ENCODE assay signal across 23 cellular contexts in the genomic region with DNA sequence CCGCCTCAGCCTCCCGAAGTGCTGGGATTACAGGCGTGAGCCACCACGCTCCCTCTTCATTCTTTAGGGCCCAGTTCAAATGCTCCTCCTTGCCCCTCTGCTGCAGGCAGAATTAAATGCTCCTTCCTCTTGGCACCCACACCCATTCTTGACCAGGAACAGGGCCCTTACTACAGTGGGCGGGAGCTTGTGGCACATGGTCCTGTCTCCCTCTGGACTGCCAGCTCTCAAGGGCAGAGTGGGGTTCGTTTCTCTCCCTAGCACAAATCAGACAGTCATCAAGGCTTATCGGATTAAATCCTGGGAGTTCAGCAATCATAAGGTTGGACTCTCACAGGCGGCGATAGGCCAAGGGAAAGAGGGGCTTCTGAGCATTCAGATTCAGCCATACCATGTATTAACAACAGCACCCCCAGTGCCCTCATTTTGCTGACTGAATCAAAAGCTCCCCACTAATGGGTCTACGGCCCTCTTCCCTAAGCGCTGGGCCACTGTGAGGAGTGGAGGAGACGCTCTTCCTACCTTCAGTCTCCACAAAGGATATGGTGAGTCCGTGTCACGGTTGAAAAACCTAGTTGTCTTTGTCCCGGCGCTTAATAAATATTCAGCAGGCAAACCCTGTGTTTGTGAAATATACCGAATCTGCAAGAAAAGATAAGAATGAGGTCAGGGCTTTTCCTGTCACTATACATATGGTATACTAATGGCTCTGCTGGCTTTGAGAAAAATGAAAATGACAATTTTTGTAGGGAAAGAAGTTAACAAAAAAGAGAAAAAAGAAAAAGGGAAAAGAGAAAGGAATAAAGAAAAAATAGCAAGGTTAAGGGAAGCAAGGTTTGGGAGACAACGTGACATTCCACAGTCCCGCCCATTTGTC.
DNase-seq lines count a peak whose midpoint lies in the region; TF ChIP-seq lines count a peak whose summit lies in the region.
"Had no signal": no experiment of that assay in that cellular context is flagged by ENCODE, and none has a peak within 500 bp of the region (broad histone marks: within the 10 kb centered on the region; RNA-seq: fewer than 3 reads in every experiment).

No MANE protein-coding gene starts in this region.

- no peaks in the 10 kb centered on the region for H4K20me1 ChIP-seq in neural progenitor cell (ENCODE audit: low read depth)

- H3K27me3 Mint-ChIP-seq in activated CD4-positive, alpha-beta T cell treated with anti-CD3 and anti-CD28 coated beads, Interleukin-2, amount 10 ng/mL, durations not matched to agents 24 days and 14 days, result no peaks in the 10 kb centered on the region
- H3K27me3 Mint-ChIP-seq in activated naive CD8-positive, alpha-beta T cell, result no peaks in the 10 kb centered on the region
- H3K27me3 Mint-ChIP-seq in neural progenitor cell (ENCODE audit: insufficient read depth, low read depth), result no peaks in the 10 kb centered on the region

- peaks cover 60% of the 10 kb centered on the region for H3K4me1 Mint-ChIP-seq in activated CD4-positive, alpha-beta T cell treated with anti-CD3 and anti-CD28 coated beads, Interleukin-2, amount 10 ng/mL, durations not matched to agents 24 days and 14 days
- peaks cover 75% of the 10 kb centered on the region for H3K4me1 Mint-ChIP-seq in activated naive CD8-positive, alpha-beta T cell (ENCODE audit: low read depth)
- H3K4me1 Mint-ChIP-seq in neural progenitor cell, result peaks cover 15% of the 10 kb centered on the region

- H3K36me3 Mint-ChIP-seq in activated CD4-positive, alpha-beta T cell treated with anti-CD3 and anti-CD28 coated beads, Interleukin-2, amount 10 ng/mL, durations not matched to agents 24 days and 14 days (ENCODE audit: low read depth), result peaks cover 53% of the 10 kb centered on the region
- H3K36me3 Mint-ChIP-seq in activated naive CD8-positive, alpha-beta T cell, result peaks cover 16% of the 10 kb centered on the region
- H3K36me3 Mint-ChIP-seq in neural progenitor cell, result peaks cover 41% of the 10 kb centered on the region

- no peak overlapping the region for H2AFZ ChIP-seq in neural progenitor cell (replicated peaks)

- no peaks in the 10 kb centered on the region for H3K27me3 ChIP-seq in neural progenitor cell
- H3K27me3 ChIP-seq: breast epithelium, dorsolateral prefrontal cortex had no signal

- DNase-seq in activated CD4-positive, alpha-beta T cell treated with anti-CD3 and anti-CD28 coated beads, Interleukin-2, amount 10 ng/mL, durations not matched to agents 24 days and 14 days, result no peak
- DNase-seq in activated CD4-positive, alpha-beta T cell treated with anti-CD3 and anti-CD28 coated beads for 1 hour, result no peak
- no peak for DNase-seq in neural progenitor cell (ENCODE audit: low spot score)
- no peak for DNase-seq in SW 1271 (lab: John Stamatoyannopoulos, UW)
- DNase-seq in NCI-H187 (lab: John Stamatoyannopoulos, UW), result no peak
- no peak for DNase-seq in cortex of kidney (lab: John Stamatoyannopoulos, UW)
- DNase-seq: dorsolateral prefrontal cortex; foreskin fibroblast; MM.1S; NCI-H1694; NCI-H774; nephron progenitor cell; PC-3; SIG-M5; stimulated activated CD4-positive, alpha-beta T cell treated with anti-CD3 and anti-CD28 coated beads, Interleukin-4, amount 100 ng/mL, for 4 hours; T-helper 9 cell had no signal

- H3K9me3 Mint-ChIP-seq in activated CD4-positive, alpha-beta T cell treated with anti-CD3 and anti-CD28 coated beads, Interleukin-2, amount 10 ng/mL, durations not matched to agents 24 days and 14 days, result no peaks in the 10 kb centered on the region
- H3K9me3 Mint-ChIP-seq in activated naive CD8-positive, alpha-beta T cell (ENCODE audit: low read depth), result no peaks in the 10 kb centered on the region
- no peaks in the 10 kb centered on the region for H3K9me3 Mint-ChIP-seq in neural progenitor cell

- H3K4me2 ChIP-seq in neural progenitor cell, result no peak overlapping the region

- H3K4me1 ChIP-seq in neural progenitor cell, result peaks cover 9% of the 10 kb centered on the region
- H3K4me1 ChIP-seq: breast epithelium, prostate gland had no signal

- H3K27ac ChIP-seq in KOPT-K1 (ENCODE audit: low read depth, low read length, poor library complexity, severe bottlenecking) (peak overlapping the region; percentile 60), neural progenitor cell (no peak overlapping the region)
- H3K27ac ChIP-seq: breast epithelium, epithelial cell of prostate, HL-60, prostate gland, skin epidermis had no signal

- peak overlapping the region; percentile 55 for H3K4me3 Mint-ChIP-seq in activated CD4-positive, alpha-beta T cell treated with anti-CD3 and anti-CD28 coated beads, Interleukin-2, amount 10 ng/mL, durations not matched to agents 24 days and 14 days
- no peak overlapping the region for H3K4me3 Mint-ChIP-seq in activated naive CD8-positive, alpha-beta T cell
- peak overlapping the region; percentile 48 for H3K4me3 Mint-ChIP-seq in neural progenitor cell
- H3K4me3 Mint-ChIP-seq: nephron progenitor cell had no signal

- H3K79me2 ChIP-seq in neural progenitor cell (ENCODE audit: low read depth), result no peaks in the 10 kb centered on the region

- no peak overlapping the region for H3K9ac ChIP-seq in neural progenitor cell

- peaks cover 8% of the 10 kb centered on the region for H3F3A ChIP-seq in neural progenitor cell (ENCODE audit: low read depth)

- TF ChIP-seq CTCF in neural progenitor cell (IDR thresholded peaks at IDR 0.05), result no peak

- H3K36me3 ChIP-seq in KOPT-K1 (ENCODE audit: insufficient read depth, low read length) (no peaks in the 10 kb centered on the region; the same call in none of the 2 replicates), neural progenitor cell (no peaks in the 10 kb centered on the region)

- intact Hi-C loops in activated CD4-positive, alpha-beta T cell treated with anti-CD3 and anti-CD28 coated beads, Interleukin-2, amount 10 ng/mL, durations not matched to agents 24 days and 14 days (cut with micrococcal nuclease), result no loop called here

- no peak overlapping the region for H3K4me3 ChIP-seq in neural progenitor cell
- H3K4me3 ChIP-seq: breast epithelium, dorsolateral prefrontal cortex, prostate gland, skin epidermis had no signal

- H3K27ac Mint-ChIP-seq in activated CD4-positive, alpha-beta T cell treated with anti-CD3 and anti-CD28 coated beads, Interleukin-2, amount 10 ng/mL, durations not matched to agents 24 days and 14 days, result no peak overlapping the region
- peak overlapping the region; percentile 66 for H3K27ac Mint-ChIP-seq in activated naive CD8-positive, alpha-beta T cell
- no peak overlapping the region for H3K27ac Mint-ChIP-seq in neural progenitor cell

- H3K9me3 ChIP-seq in KOPT-K1 (ENCODE audit: insufficient read depth, low read length, poor library complexity, severe bottlenecking), result no peaks in the 10 kb centered on the region
- no peaks in the 10 kb centered on the region for H3K9me3 ChIP-seq in neural progenitor cell (ENCODE audit: low read depth)
- H3K9me3 ChIP-seq: breast epithelium, prostate gland had no signal
